ENCODE assay signal across 10 cellular contexts in genomic region chr1:16639091-16640031, GRCh38. TPM values are rescaled to one million over a fixed set of nuclear protein-coding genes. Genes with fewer than 3 reads are reported as not detected.
DNase-seq lines count a peak whose midpoint lies in the region; ATAC-seq and TF ChIP-seq lines count a peak whose summit lies in the region.
"Not testable (repeated sequence)": the region's sequence is repeated elsewhere in the genome, so short reads cannot be mapped to it uniquely, and the experiment has no call there.
"Had no signal": no experiment of that assay in that cellular context is flagged by ENCODE, and none has a peak within 500 bp of the region (broad histone marks: within the 10 kb centered on the region; RNA-seq: fewer than 3 reads in every experiment).

No MANE protein-coding gene starts in this region.

- H3K36me3 ChIP-seq in NT2/D1 (ENCODE audit: insufficient read depth, insufficient read length, low read length); adrenal gland (replicated peaks in 1 of 2): not testable (repeated sequence)

- H3K27me3 ChIP-seq in NT2/D1 (ENCODE audit: insufficient read depth, insufficient read length); adrenal gland: not testable (repeated sequence)

- not testable (repeated sequence) for H3K4me3 Mint-ChIP-seq in glutamatergic neuron (ENCODE audit: unreplicated experiment); osteocyte (ENCODE audit: unreplicated experiment)

- H3K9ac ChIP-seq in NT2/D1 (ENCODE audit: insufficient read length, low read depth): peak overlapping the region; percentile 33

- not testable (repeated sequence) for H3K27ac Mint-ChIP-seq in glutamatergic neuron (ENCODE audit: unreplicated experiment); osteocyte (ENCODE audit: unreplicated experiment)

- not testable (repeated sequence) for H3K36me3 Mint-ChIP-seq in glutamatergic neuron (ENCODE audit: unreplicated experiment); osteocyte (ENCODE audit: unreplicated experiment)

- intact Hi-C loops in adrenal gland (cut with DNase I); lower leg skin (cut with DNase I; ENCODE audit: low total_unique reads): not testable (repeated sequence)

- not testable (repeated sequence) for H3K27ac ChIP-seq in adrenal gland

- TF ChIP-seq POLR2A in adrenal gland (IDR thresholded peaks at IDR 0.05); lower leg skin (IDR thresholded peaks at IDR 0.05): not testable (repeated sequence)

- not testable (repeated sequence) for ATAC-seq in stimulated activated naive CD8-positive, alpha-beta T cell treated with anti-CD3 and anti-CD28 coated beads, Interleukin-15, Interleukin-2, amounts not matched to agents 100 U/mL and 50 U/mL, for 24 hours

- not testable (repeated sequence) for H3K4me1 ChIP-seq in NT2/D1 (ENCODE audit: insufficient read depth, insufficient read length)
- peaks cover 12 to 26% of the 10 kb centered on the region in 2 donors for H3K4me1 ChIP-seq in adrenal gland (replicated peaks in 1 of 2)

- H3K27me3 Mint-ChIP-seq in glutamatergic neuron (ENCODE audit: unreplicated experiment); osteocyte (ENCODE audit: unreplicated experiment): not testable (repeated sequence)

- H3K4me1 Mint-ChIP-seq in glutamatergic neuron (ENCODE audit: low read depth, unreplicated experiment); osteocyte (ENCODE audit: unreplicated experiment): not testable (repeated sequence)

- 73 to 81% (median 80%) methylated on average over 11 of the region's 11 CpGs for WGBS in adrenal gland, 4 donors
- 77% methylated on average over 11 of the region's 11 CpGs for WGBS in lower leg skin, 2 donors

- not testable (repeated sequence) for TF ChIP-seq CTCF in adrenal gland (IDR thresholded peaks at IDR 0.05); glutamatergic neuron (IDR thresholded peaks at IDR 0.05; ENCODE audit: partially characterized antibody, unreplicated experiment); lower leg skin (IDR thresholded peaks at IDR 0.05); osteocyte (IDR thresholded peaks at IDR 0.05)

- DNase-seq in DMS79 (lab: John Stamatoyannopoulos, UW) (peak; percentile 21), adrenal gland (peak in 6 of 7 donors; percentile 4 to 50 (median 25)), glutamatergic neuron (peak; percentile 59), lower leg skin (ENCODE audit: low spot score in 2 of 2) (peak; percentile 14 to 92), osteocyte (ENCODE audit: extremely low spot score, unreplicated experiment) (peak; percentile 89)
- DNase-seq in NT2/D1 (ENCODE audit: low read depth, low spot score): not testable (repeated sequence)
- DNase-seq in activated CD8-positive, alpha-beta memory T cell treated with anti-CD3 and anti-CD28 coated beads, Interleukin-2, amount 50 U/mL, for 4 hours: peak; percentile 20
- DNase-seq in stimulated activated naive CD8-positive, alpha-beta T cell treated with anti-CD3 and anti-CD28 coated beads, Interleukin-15, Interleukin-2, amounts not matched to agents 100 U/mL and 50 U/mL, for 24 hours: peak; percentile 1

- not testable (repeated sequence) for H3K9me3 Mint-ChIP-seq in glutamatergic neuron (ENCODE audit: unreplicated experiment); osteocyte (ENCODE audit: unreplicated experiment)

- not testable (repeated sequence) for H3K9me3 ChIP-seq in NT2/D1 (ENCODE audit: insufficient read depth, low read length); adrenal gland (replicated peaks in 1 of 3)

- not testable (repeated sequence) for H3K4me3 ChIP-seq in NT2/D1 (ENCODE audit: insufficient read length, low read depth); adrenal gland; lower leg skin (ENCODE audit: low read depth, poor library complexity, severe bottlenecking)

RNA-seq across cellular contexts. Expression of gene NBPF1, which starts 26.0 kb away (rescaled TPM):
- total RNA-seq in adrenal gland (100 to 1,000 TPM in 4 of 8 donors, 10 to 100 TPM in 4; 46.4 to 205 (median 111) TPM), glutamatergic neuron (ENCODE audit: unreplicated experiment) (41.8 TPM), lower leg skin (10 to 100 TPM in 3 of 4 donors, 1 to 10 TPM in 1; 8.2 to 19.8 (median 14.7) TPM), osteocyte (50.1 and 55.6 TPM in 2 replicates)
- 100 to 1,000 TPM in 1 of 3 donors, 10 to 100 TPM in 1, 1 to 10 TPM in 1; 7.9 to 185 (median 25.8) TPM for polyA plus RNA-seq in adrenal gland

RNA-seq across cellular contexts. Expression of gene RNU1-3, which starts 27.4 kb away (rescaled TPM):
- total RNA-seq in adrenal gland: 1,000 to 10,000 TPM in 3 of 8 donors, 100 to 1,000 TPM in 1, under 1 TPM in 3, not detected in 1; under 0.01 to 2,119 (median 890) TPM
- not detected for polyA plus RNA-seq in adrenal gland
- 3,598 TPM for total RNA-seq in glutamatergic neuron (ENCODE audit: unreplicated experiment)
- under 1 TPM in 3 of 4 donors, not detected in 1; under 0.01 TPM for total RNA-seq in lower leg skin
- 2,650 and 2,859 TPM in 2 replicates for total RNA-seq in osteocyte
- polyA plus RNA-seq: SK-N-SH, urinary bladder had no signal
